ENCODE assay signal across 8 cellular contexts in the genomic region with DNA sequence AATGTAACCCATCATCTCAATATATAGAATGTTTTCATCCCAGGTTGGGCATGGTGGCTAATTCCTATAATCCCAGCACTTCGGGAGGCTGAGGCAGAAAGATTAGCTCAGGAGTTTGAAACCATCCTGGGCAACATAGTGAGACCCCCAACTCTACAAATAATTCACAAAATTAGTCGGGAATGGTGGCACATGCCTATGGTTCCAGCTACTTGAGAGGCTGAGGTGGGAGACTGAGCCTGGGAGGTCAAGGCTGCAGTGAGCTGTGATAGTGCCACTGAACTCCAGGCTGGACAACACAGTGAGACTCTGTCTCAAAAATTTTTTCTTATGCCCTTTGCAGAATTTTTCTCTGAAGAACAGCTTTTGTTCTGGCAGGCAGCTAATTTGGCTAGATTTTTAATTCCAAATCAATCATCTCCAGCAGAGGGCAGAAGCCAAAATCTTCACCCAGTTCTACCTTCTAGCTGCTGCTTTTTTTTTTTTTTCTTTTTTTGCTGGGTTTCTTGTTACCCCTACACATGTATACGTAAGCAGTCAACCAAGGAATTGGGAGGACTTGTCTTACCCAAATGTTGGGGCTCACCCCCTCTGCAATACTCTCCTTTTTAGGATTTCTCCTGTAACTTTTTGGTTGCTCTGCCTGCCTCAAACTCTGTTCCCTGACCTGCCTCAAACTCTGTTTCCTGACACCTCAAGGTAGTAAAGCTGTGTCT. TPM values are rescaled to one million over a fixed set of nuclear protein-coding genes. Genes with fewer than 3 reads are reported as not detected.
A peak's percentile ranks its signal among the peaks of the same experiment; 100 is the strongest.
DNase-seq lines count a peak whose midpoint lies in the region; ATAC-seq, FAIRE-seq and TF ChIP-seq lines count a peak whose summit lies in the region.

No MANE protein-coding gene starts in this region.

- CTCF ChIA-PET in A549 (lab: Yijun Ruan, JAX), result interaction anchor here (0.6 to 2.5 kb wide), 18 partner anchors 10 to 844 kb away, joined by 3 to 13 read pairs (median 3); no protein-coding TSS in a partner anchor

- POLR2A ChIA-PET in A549 (lab: Yijun Ruan, JAX), result no interaction called here

- TF ChIP-seq CTCF in A549 (IDR thresholded peaks at IDR 0.05) (peak; percentile 37), epithelial cell of esophagus (IDR thresholded peaks at IDR 0.05; ENCODE audit: insufficient read depth, low read depth, low read length, missing control alignments) (peak; percentile 52)

- DNase-seq in A549 (ENCODE audit: low read depth in 1 of 2, low spot score in 1 of 2) (peak; percentile 17 to 47), EL (peak; percentile 26), NCI-H1694 (lab: John Stamatoyannopoulos, UW) (peak; percentile 58), epithelial cell of esophagus (ENCODE audit: low read depth) (peak; percentile 33), medulla oblongata (ENCODE audit: extremely low spot score) (no peak)
- no peak for DNase-seq in stimulated activated CD4-positive, alpha-beta T cell treated with anti-CD3 and anti-CD28 coated beads, Interleukin-4, amount 100 ng/mL, for 1 hour
- DNase-seq in effector CD4-positive, alpha-beta T cell, result no peak

- WGBS in A549 (ENCODE audit: missing lambda C conversion rate), result 12% methylated on average over 3 of the region's 3 CpGs

- H3K4me3 ChIP-seq in A549, result no peak overlapping the region
- no peak overlapping the region for H3K4me3 ChIP-seq in epithelial cell of esophagus (ENCODE audit: low read length)

- TF ChIP-seq EP300 in A549 (IDR thresholded peaks at IDR 0.05), result no peak

- H3K27ac ChIP-seq in A549, result no peak overlapping the region

- no peak for TF ChIP-seq RAD21 in A549 (conservative IDR thresholded peaks at IDR 0.05 in 1 of 2, IDR thresholded peaks at IDR 0.05 in 1 of 2)

- TF ChIP-seq POLR2A in A549 (IDR thresholded peaks at IDR 0.05; ENCODE audit: low read length), result no peak

- H3K9me3 ChIP-seq in A549, result no peaks in the 10 kb centered on the region

- FAIRE-seq in A549 (lab: Jason Lieb, UNC), result no peak

- H3K4me1 ChIP-seq in A549, result peaks cover 12% of the 10 kb centered on the region

- 0 out of 3 replicates have a peak overlapping the region, but pooled peaks have one; percentile 13 for H3K4me2 ChIP-seq in A549

- no peak; a peak in 1 of 6 replicates for ATAC-seq in A549
- no peak for ATAC-seq in GM18517 (IDR thresholded peaks at IDR 0.05; ENCODE audit: unreplicated experiment)

TF ChIP-seq in A549, 52 proteins besides CTCF, POLR2A, EP300 and RAD21:
- TF ChIP-seq, protein P1, sequence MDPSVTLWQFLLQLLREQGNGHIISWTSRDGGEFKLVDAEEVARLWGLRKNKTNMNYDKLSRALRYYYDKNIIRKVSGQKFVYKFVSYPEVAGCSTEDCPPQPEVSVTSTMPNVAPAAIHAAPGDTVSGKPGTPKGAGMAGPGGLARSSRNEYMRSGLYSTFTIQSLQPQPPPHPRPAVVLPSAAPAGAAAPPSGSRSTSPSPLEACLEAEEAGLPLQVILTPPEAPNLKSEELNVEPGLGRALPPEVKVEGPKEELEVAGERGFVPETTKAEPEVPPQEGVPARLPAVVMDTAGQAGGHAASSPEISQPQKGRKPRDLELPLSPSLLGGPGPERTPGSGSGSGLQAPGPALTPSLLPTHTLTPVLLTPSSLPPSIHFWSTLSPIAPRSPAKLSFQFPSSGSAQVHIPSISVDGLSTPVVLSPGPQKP (IDR thresholded peaks at IDR 0.05; ENCODE audit: low read depth, low read length), result no peak
- TF ChIP-seq HDAC2 (IDR thresholded peaks at IDR 0.05) (no peak), FOSB (CRISPR knock-in tag; IDR thresholded peaks at IDR 0.05) (no peak), RCOR1 (IDR thresholded peaks at IDR 0.05; ENCODE audit: low read depth, low read length) (no peak), ATOH8 (CRISPR knock-in tag; IDR thresholded peaks at IDR 0.05; ENCODE audit: low read depth) (no peak), CHD4 (IDR thresholded peaks at IDR 0.05; ENCODE audit: borderline replicate concordance) (no peak), CBX8 (IDR thresholded peaks at IDR 0.05) (no peak), MAZ (IDR thresholded peaks at IDR 0.05; ENCODE audit: borderline replicate concordance, low read depth, low read length) (no peak), CEBPB (IDR thresholded peaks at IDR 0.05) (no peak), ZFP36 (IDR thresholded peaks at IDR 0.05; ENCODE audit: borderline replicate concordance, partially characterized antibody) (no peak), BHLHE40 (IDR thresholded peaks at IDR 0.05; ENCODE audit: low read depth, low read length) (no peak), HOXB5 (CRISPR knock-in tag; IDR thresholded peaks at IDR 0.05) (no peak), SMC3 (IDR thresholded peaks at IDR 0.05) (no peak), FOSL2 (IDR thresholded peaks at IDR 0.05) (no peak), FOSL2 (CRISPR knock-in tag; IDR thresholded peaks at IDR 0.05) (no peak), NFE2L2 (conservative IDR thresholded peaks at IDR 0.05; ENCODE audit: low read length) (no peak), CHD2 (IDR thresholded peaks at IDR 0.05; ENCODE audit: low read length, partially characterized antibody) (no peak), HEYL (CRISPR knock-in tag; IDR thresholded peaks at IDR 0.05) (no peak)

RNA-seq across cellular contexts. Expression of gene RAD54L, which starts 2.7 kb away (rescaled TPM):
- polyA plus RNA-seq in A549 (2011; rRNA removed) (10.0 and 10.9 TPM in 2 replicates), A549 (2017; fragmentation: RNase III; extraction: RNeasy Plus Mini Kit Qiagen cat#74134 plus additional on column Dnase treatment) (12.7 to 14.0 TPM (median 14.0 TPM) in 3 replicates)
- 19.7 TPM in 2 replicates for polyA plus RNA-seq in A549 (2012; cell fraction: cytosol; rRNA removed)
- 58.5 and 65.2 TPM in 2 replicates for polyA plus RNA-seq in A549 (2012; cell fraction: nucleus; rRNA removed)
- 11.4 and 15.0 TPM in 2 replicates for polyA minus RNA-seq in A549 (2011; rRNA and poly(A)+ RNA removed)

RNA-seq across cellular contexts. Expression of gene LURAP1, which starts 41.7 kb away (rescaled TPM):
- not detected in 2 replicates for polyA plus RNA-seq in A549 (2011; rRNA removed)
- polyA plus RNA-seq in A549 (2012; cell fraction: cytosol; rRNA removed), result not detected in 2 replicates
- polyA plus RNA-seq in A549 (2012; cell fraction: nucleus; rRNA removed), result not detected in 2 replicates
- not detected in 3 replicates for polyA plus RNA-seq in A549 (2017; fragmentation: RNase III; extraction: RNeasy Plus Mini Kit Qiagen cat#74134 plus additional on column Dnase treatment)
- not detected in 2 replicates for polyA minus RNA-seq in A549 (2011; rRNA and poly(A)+ RNA removed)

RNA-seq across cellular contexts. Expression of gene POMGNT1, which starts 46.6 kb away (rescaled TPM):
- 33.5 and 39.5 TPM in 2 replicates for polyA plus RNA-seq in A549 (2011; rRNA removed)
- polyA plus RNA-seq in A549 (2012; cell fraction: cytosol; rRNA removed), result 44.3 and 53.4 TPM in 2 replicates
- polyA plus RNA-seq in A549 (2012; cell fraction: nucleus; rRNA removed), result 67.7 and 76.5 TPM in 2 replicates
- polyA plus RNA-seq in A549 (2017; fragmentation: RNase III; extraction: RNeasy Plus Mini Kit Qiagen cat#74134 plus additional on column Dnase treatment), result 32.4 to 33.4 TPM (median 33.1 TPM) in 3 replicates
- 51.7 and 54.5 TPM in 2 replicates for polyA minus RNA-seq in A549 (2011; rRNA and poly(A)+ RNA removed)

RNA-seq across cellular contexts. Expression of gene LRRC41, which starts 58.6 kb away (rescaled TPM):
- polyA plus RNA-seq in A549 (2011; rRNA removed) (28.6 and 32.5 TPM in 2 replicates), A549 (2017; fragmentation: RNase III; extraction: RNeasy Plus Mini Kit Qiagen cat#74134 plus additional on column Dnase treatment) (30.1 to 34.1 TPM (median 33.4 TPM) in 3 replicates)
- 27.0 and 41.8 TPM in 2 replicates for polyA plus RNA-seq in A549 (2012; cell fraction: cytosol; rRNA removed)
- polyA plus RNA-seq in A549 (2012; cell fraction: nucleus; rRNA removed), result 57.0 and 61.6 TPM in 2 replicates
- polyA minus RNA-seq in A549 (2011; rRNA and poly(A)+ RNA removed), result 46.0 and 47.6 TPM in 2 replicates

RNA-seq across cellular contexts. Expression of gene UQCRH, which starts 58.7 kb away (rescaled TPM):
- 514 and 762 TPM in 2 replicates for polyA plus RNA-seq in A549 (2011; rRNA removed)
- polyA plus RNA-seq in A549 (2012; cell fraction: cytosol; rRNA removed), result 364 and 521 TPM in 2 replicates
- polyA plus RNA-seq in A549 (2012; cell fraction: nucleus; rRNA removed), result 85.1 and 267 TPM in 2 replicates
- 766 to 800 TPM (median 793 TPM) in 3 replicates for polyA plus RNA-seq in A549 (2017; fragmentation: RNase III; extraction: RNeasy Plus Mini Kit Qiagen cat#74134 plus additional on column Dnase treatment)
- 42.5 and 56.1 TPM in 2 replicates for polyA minus RNA-seq in A549 (2011; rRNA and poly(A)+ RNA removed)

Comparison
In these comparisons a context has a peak if more than half of its experiments do, and no peak if none do; other contexts are left out.
1. DNase-seq: peak in A549 (2 of 2), EL (single experiment), NCI-H1694 (single experiment) and epithelial cell of esophagus (single experiment); none in stimulated activated CD4-positive, alpha-beta T cell treated with anti-CD3 and anti-CD28 coated beads, Interleukin-4, amount 100 ng/mL, for 1 hour (single experiment), effector CD4-positive, alpha-beta T cell (single experiment) and medulla oblongata (single experiment).